ENCODE assay signal across 3 cellular contexts in genomic region chr18:51807336-51807735, GRCh38.
"Had no signal": no experiment of that assay in that cellular context is flagged by ENCODE, and none has a peak within 500 bp of the region (broad histone marks: within the 10 kb centered on the region; RNA-seq: fewer than 3 reads in every experiment).

No MANE protein-coding gene starts in this region.

- H3K4me3 ChIP-seq: GM12878 had no signal

- DNase-seq: GDM1, GF-D8 had no signal

- ATAC-seq: GM12878 had no signal
